16 cellular contexts compared by ENCODE assay signal in genomic region chr14:80567905-80568512, GRCh38.
A peak's percentile ranks its signal among the peaks of the same experiment; 100 is the strongest.
DNase-seq lines count a peak whose midpoint lies in the region; ATAC-seq, FAIRE-seq and TF ChIP-seq lines count a peak whose summit lies in the region.
"Had no signal": no experiment of that assay in that cellular context is flagged by ENCODE, and none has a peak within 500 bp of the region (broad histone marks: within the 10 kb centered on the region; RNA-seq: fewer than 3 reads in every experiment).

No MANE protein-coding gene starts in this region.

- no peak overlapping the region for H2AFZ ChIP-seq in GM12878 (ENCODE audit: control insufficient read depth, low read depth, low read length)
- H2AFZ ChIP-seq in osteoblast (ENCODE audit: low read length): no peak overlapping the region

- H3K4me1 ChIP-seq in GM12878 (ENCODE audit: control insufficient read depth, insufficient read depth, low read length): no peaks in the 10 kb centered on the region
- no peaks in the 10 kb centered on the region for H3K4me1 ChIP-seq in osteoblast (ENCODE audit: insufficient read depth, low read length)
- H3K4me1 ChIP-seq: transverse colon had no signal

- intact Hi-C loops in GM12878 (cut with micrococcal nuclease; ENCODE audit: unreplicated experiment) (no loop called here), left colon (cut with DNase I, micrococcal nuclease) (no loop called here)

- no peak overlapping the region for H3K4me2 ChIP-seq in GM12878 (ENCODE audit: control insufficient read depth, insufficient read depth)
- peak overlapping the region; percentile 4 for H3K4me2 ChIP-seq in osteoblast (ENCODE audit: insufficient read depth, low read length)

- FAIRE-seq in GM12878 (lab: Jason Lieb, UNC): peak; percentile 7
- FAIRE-seq: TTC549 had no signal

- H3K27ac ChIP-seq in GM12878 (ENCODE audit: control insufficient read depth, insufficient read depth): no peak overlapping the region
- H3K27ac ChIP-seq in osteoblast (ENCODE audit: low read depth, low read length): no peak overlapping the region
- H3K27ac ChIP-seq: 22Rv1, dorsolateral prefrontal cortex, HL-60, transverse colon had no signal

- H4K20me1 ChIP-seq in GM12878 (ENCODE audit: control insufficient read depth, insufficient read depth) (no peaks in the 10 kb centered on the region), osteoblast (ENCODE audit: insufficient read depth, low read length) (no peaks in the 10 kb centered on the region)

- TF ChIP-seq RAD21 in GM12878 (IDR thresholded peaks at IDR 0.05; ENCODE audit: insufficient read depth, low read depth, low read length): no peak

- WGBS in GM12878 (ENCODE audit: insufficient coverage, insufficient replicate concordance, low lambda C conversion rate, missing lambda C conversion rate): 58% methylated on average over 6 of the region's 6 CpGs

- no peaks in the 10 kb centered on the region for H3K79me2 ChIP-seq in GM12878 (ENCODE audit: control insufficient read depth, insufficient read depth, low read length)
- H3K79me2 ChIP-seq in osteoblast (ENCODE audit: insufficient read depth, low read length): no peaks in the 10 kb centered on the region

- no peak overlapping the region for H3K4me3 ChIP-seq in GM12878
- no peak overlapping the region for H3K4me3 ChIP-seq in osteoblast (ENCODE audit: insufficient read depth, low read length)
- H3K4me3 ChIP-seq: dorsolateral prefrontal cortex, transverse colon had no signal

- H3K27me3 ChIP-seq in GM12878 (replicated peaks in 1 of 2; ENCODE audit: control insufficient read depth in 2 of 2, insufficient read depth in 2 of 2, low read length in 1 of 2): no peaks in the 10 kb centered on the region
- H3K27me3 ChIP-seq in osteoblast (ENCODE audit: insufficient read depth, low read length): no peaks in the 10 kb centered on the region
- H3K27me3 ChIP-seq: dorsolateral prefrontal cortex, transverse colon had no signal

- in situ Hi-C loops in GM12878 (cut with MboI): no loop called here

- no peaks in the 10 kb centered on the region for H3K9me3 ChIP-seq in GM12878 (replicated peaks; ENCODE audit: control insufficient read depth, insufficient read depth, low read length)
- H3K9me3 ChIP-seq in osteoblast (ENCODE audit: low read depth, low read length): no peaks in the 10 kb centered on the region
- H3K9me3 ChIP-seq: transverse colon had no signal

- DNase-seq in SIG-M5 treated with dmso at 0.1 percent for 504 hours (lab: John Stamatoyannopoulos, UW; ENCODE audit: unreplicated experiment) (peak; percentile 2), SIG-M5 (lab: John Stamatoyannopoulos, UW) (no peak), HT1080 (ENCODE audit: low read depth) (peak; percentile 49), GM12878 (ENCODE audit: low read depth, low spot score) (no peak), osteoblast (ENCODE audit: insufficient read length, low spot score, missing footprints) (no peak), NCI-H2196 treated with DMSO at 0.1 percent for 48 hours (lab: John Stamatoyannopoulos, UW; ENCODE audit: unreplicated experiment) (no peak), left colon (no peak)
- DNase-seq: COR-L47, dorsolateral prefrontal cortex, glutamatergic neuron, SHP77, transverse colon had no signal

- BruUV-seq in GM12878 (replicated peaks; lab: Mats Ljungman, UMichigan): no TSS peak

- RAD21 ChIA-PET in GM12878 (lab: Charles Lee; ENCODE audit: unreplicated experiment): no interaction called here

- TF ChIP-seq POLR2A in GM12878 (IDR thresholded peaks at IDR 0.05; ENCODE audit: low read depth, low read length): no peak

- no peak overlapping the region for H3K9ac ChIP-seq in GM12878 (ENCODE audit: control insufficient read depth, insufficient read depth, low read length)

- H3K36me3 ChIP-seq in GM12878 (ENCODE audit: control insufficient read depth in 2 of 2, insufficient read depth in 2 of 2, low read length in 1 of 2) (no peaks in the 10 kb centered on the region), osteoblast (ENCODE audit: insufficient read depth, low read length) (no peaks in the 10 kb centered on the region)
- H3K36me3 ChIP-seq: transverse colon had no signal

- POLR2A ChIA-PET in GM12878 (lab: Charles Lee): no interaction called here

- SMC1A ChIA-PET in GM12878 (lab: Charles Lee; ENCODE audit: uncharacterized antibody, unreplicated experiment): interaction anchor here (1.3 kb wide), 1 partner anchor 19 kb away, joined by 4 read pairs; no protein-coding TSS in a partner anchor

- TF ChIP-seq EP300 in GM12878 (IDR thresholded peaks at IDR 0.05; ENCODE audit: borderline replicate concordance in 1 of 2, control insufficient read depth in 1 of 2, low read depth in 2 of 2, low read length in 2 of 2): no peak

- no peak for ATAC-seq in GM12878
- ATAC-seq in GM19351 (IDR thresholded peaks at IDR 0.05; ENCODE audit: unreplicated experiment): no peak
- no peak for ATAC-seq in left colon

- no peak for TF ChIP-seq CTCF in GM12878 (IDR thresholded peaks at IDR 0.05 in 2 of 3, conservative IDR thresholded peaks at IDR 0.05 in 1 of 3; ENCODE audit: control insufficient read depth in 2 of 3, extremely low read depth in 1 of 3, insufficient read depth in 1 of 3, low read depth in 3 of 3, low read length in 3 of 3)
- no peak for TF ChIP-seq CTCF in osteoblast (IDR thresholded peaks at IDR 0.05; ENCODE audit: extremely low read depth, low read depth, low read length)

- CTCF ChIA-PET in GM12878 (lab: Yijun Ruan, JAX): interaction anchor here (1.4 kb wide), 1 partner anchor 12 kb away, joined by 3 read pairs; no protein-coding TSS in a partner anchor

TF ChIP-seq in GM12878, 131 proteins besides CTCF, POLR2A, EP300 and RAD21:
- no peak for TF ChIP-seq GABPA (IDR thresholded peaks at IDR 0.05; ENCODE audit: low read depth)
- TF ChIP-seq BRCA1 (IDR thresholded peaks at IDR 0.05; ENCODE audit: low read depth, low read length): no peak
- TF ChIP-seq ZNF622 (IDR thresholded peaks at IDR 0.05): no peak
- TF ChIP-seq BACH1 (IDR thresholded peaks at IDR 0.05; ENCODE audit: borderline replicate concordance): no peak
- TF ChIP-seq SPI1 (IDR thresholded peaks at IDR 0.05; ENCODE audit: borderline replicate concordance, insufficient read depth, low read depth, low read length): no peak
- TF ChIP-seq PAX5 (IDR thresholded peaks at IDR 0.05; ENCODE audit: borderline replicate concordance, low read depth, low read length): no peak
- TF ChIP-seq SUZ12 (IDR thresholded peaks at IDR 0.05; ENCODE audit: unreplicated experiment): no peak

Comparison
In these comparisons a context has a peak if more than half of its experiments do, and no peak if none do; other contexts are left out.
1. DNase-seq: peak in SIG-M5 treated with dmso at 0.1 percent for 504 hours (single experiment) and HT1080 (single experiment); none in SIG-M5 (single experiment), GM12878 (single experiment), osteoblast (single experiment), NCI-H2196 treated with DMSO at 0.1 percent for 48 hours (single experiment) and left colon (0 of 2).